ENCODE assay signal across 24 cellular contexts in the genomic region with DNA sequence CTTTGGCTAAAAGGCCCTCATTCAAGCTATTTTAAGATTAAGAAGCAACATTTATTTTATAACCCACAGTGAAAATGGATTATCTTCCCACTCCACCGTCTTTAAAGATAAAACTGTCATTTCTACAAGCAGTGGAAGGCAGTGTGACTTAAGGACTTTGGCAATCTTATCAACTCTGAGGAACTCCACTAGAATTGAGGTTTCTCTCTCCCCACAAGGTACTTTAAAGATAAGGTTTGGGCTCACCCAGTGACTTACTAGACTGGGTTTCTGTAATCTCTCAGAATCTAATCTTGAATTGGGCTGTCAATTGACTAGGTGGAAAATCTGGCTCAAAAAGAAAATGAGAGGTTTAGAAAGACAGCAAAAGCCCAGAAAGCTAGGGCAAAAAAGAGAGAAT. TPM values are rescaled to one million over a fixed set of nuclear protein-coding genes. Genes with fewer than 3 reads are reported as not detected.
"Had no signal": no experiment of that assay in that cellular context is flagged by ENCODE, and none has a peak within 500 bp of the region (broad histone marks: within the 10 kb centered on the region; RNA-seq: fewer than 3 reads in every experiment).

No MANE protein-coding gene starts in this region.

- H3K4me1 ChIP-seq: esophagus squamous epithelium, pancreas, suprapubic skin, upper lobe of left lung, uterus had no signal

- H3K4me1 Mint-ChIP-seq: naive B cell; stimulated activated effector memory CD8-positive, alpha-beta T cell treated with anti-CD3 and anti-CD28 coated beads, Interleukin-12 subunit alpha, Interleukin-12 subunit beta, amount 100 ng/mL, for 72 hours had no signal

- H3K9me3 ChIP-seq: esophagus squamous epithelium, pancreas, suprapubic skin, tibial artery, uterus had no signal

- H3K27me3 ChIP-seq: esophagus squamous epithelium, heart left ventricle, pancreas, suprapubic skin, tibial artery, upper lobe of left lung, uterus had no signal

- H3K36me3 ChIP-seq: esophagus squamous epithelium, heart left ventricle, pancreas, suprapubic skin, tibial artery, upper lobe of left lung, uterus had no signal

- H3K4me3 Mint-ChIP-seq: dendritic cell treated with granulocyte-macrophage colony-stimulating factor and Interleukin-4, amounts not matched to agents 40 ng/mL and 50 ng/mL, for 4 days; effector memory CD8-positive, alpha-beta T cell; naive B cell; nephron; stimulated activated effector memory CD8-positive, alpha-beta T cell treated with anti-CD3 and anti-CD28 coated beads, Interleukin-12 subunit alpha, Interleukin-12 subunit beta, amount 100 ng/mL, for 72 hours had no signal

- H3K27ac Mint-ChIP-seq: dendritic cell treated with granulocyte-macrophage colony-stimulating factor and Interleukin-4, amounts not matched to agents 40 ng/mL and 50 ng/mL, for 4 days; effector memory CD8-positive, alpha-beta T cell; naive B cell; nephron; progenitor cell of endocrine pancreas; stimulated activated effector memory CD8-positive, alpha-beta T cell treated with anti-CD3 and anti-CD28 coated beads, Interleukin-12 subunit alpha, Interleukin-12 subunit beta, amount 100 ng/mL, for 72 hours had no signal

- H3K27me3 Mint-ChIP-seq: dendritic cell treated with granulocyte-macrophage colony-stimulating factor and Interleukin-4, amounts not matched to agents 40 ng/mL and 50 ng/mL, for 4 days; effector memory CD8-positive, alpha-beta T cell; naive B cell; progenitor cell of endocrine pancreas had no signal

- DNase-seq: effector memory CD8-positive, alpha-beta T cell; esophagus squamous epithelium; foreskin melanocyte; heart left ventricle; hippocampal formation; left colon; midbrain; naive B cell; occipital lobe; pancreas; right cardiac atrium; stimulated activated CD4-positive, alpha-beta T cell treated with anti-CD3 and anti-CD28 coated beads, Interleukin-4, amount 100 ng/mL, for 1 hour; stimulated activated CD8-positive, alpha-beta memory T cell treated with anti-CD3 and anti-CD28 coated beads, Interleukin-4, amount 100 ng/mL, for 48 hours; stimulated activated naive CD8-positive, alpha-beta T cell treated with anti-CD3 and anti-CD28 coated beads, Interleukin-15, Interleukin-2, amounts not matched to agents 100 U/mL and 50 U/mL, for 24 hours; tibial artery; upper lobe of left lung; uterus had no signal

- ATAC-seq: effector memory CD8-positive, alpha-beta T cell; heart left ventricle; left colon; pancreas; right cardiac atrium; stimulated activated effector memory CD8-positive, alpha-beta T cell treated with anti-CD3 and anti-CD28 coated beads, Interleukin-12 subunit alpha, Interleukin-12 subunit beta, amount 100 ng/mL, for 72 hours; stimulated activated naive CD8-positive, alpha-beta T cell treated with anti-CD3 and anti-CD28 coated beads, Interleukin-15, Interleukin-2, amounts not matched to agents 100 U/mL and 50 U/mL, for 24 hours had no signal

- FAIRE-seq: colon, pancreas had no signal

- H3K27ac ChIP-seq: esophagus squamous epithelium, heart left ventricle, pancreas, suprapubic skin, upper lobe of left lung, uterus had no signal

- H3K4me3 ChIP-seq: esophagus squamous epithelium, heart left ventricle, pancreas, suprapubic skin, tibial artery, upper lobe of left lung, uterus had no signal

- H3K36me3 Mint-ChIP-seq: naive B cell; stimulated activated effector memory CD8-positive, alpha-beta T cell treated with anti-CD3 and anti-CD28 coated beads, Interleukin-12 subunit alpha, Interleukin-12 subunit beta, amount 100 ng/mL, for 72 hours had no signal

RNA-seq across cellular contexts. Expression of a gene that starts 21.7 kb away (rescaled TPM):
- total RNA-seq: kidney epithelial cell had no signal
